26 cellular contexts compared by ENCODE assay signal in genomic region chr6:109327959-109328358, GRCh38.
"Had no signal": no experiment of that assay in that cellular context is flagged by ENCODE, and none has a peak within 500 bp of the region (broad histone marks: within the 10 kb centered on the region; RNA-seq: fewer than 3 reads in every experiment).

No MANE protein-coding gene starts in this region.

- H3K9me3 Mint-ChIP-seq: naive thymus-derived CD8-positive, alpha-beta T cell; natural killer cell treated with Interleukin-12 subunit alpha and Interleukin-12 subunit beta and Interleukin-15 and Interleukin-18, amount 100 ng/mL, for 72 hours; neural progenitor cell; stimulated activated memory B cell treated with anti-CD40 and anti-IgM and Interleukin-4, amounts not matched to agents 10 μg/mL and 1 μg/mL and 100 μg/mL, for 72 hours; stimulated activated naive CD8-positive, alpha-beta T cell treated with anti-CD3 and anti-CD28 coated beads, Interleukin-15, amount 100 ng/mL, for 72 hours; type B pancreatic cell had no signal

- H3K27ac Mint-ChIP-seq: naive thymus-derived CD8-positive, alpha-beta T cell; natural killer cell treated with Interleukin-12 subunit alpha and Interleukin-12 subunit beta and Interleukin-15 and Interleukin-18, amount 100 ng/mL, for 72 hours; neural progenitor cell; progenitor cell of endocrine pancreas; stimulated activated memory B cell treated with anti-CD40 and anti-IgM and Interleukin-4, amounts not matched to agents 10 μg/mL and 1 μg/mL and 100 μg/mL, for 72 hours; stimulated activated naive CD8-positive, alpha-beta T cell treated with anti-CD3 and anti-CD28 coated beads, Interleukin-15, amount 100 ng/mL, for 72 hours; type B pancreatic cell had no signal

- ATAC-seq: naive thymus-derived CD8-positive, alpha-beta T cell; natural killer cell treated with Interleukin-12 subunit alpha and Interleukin-12 subunit beta and Interleukin-15 and Interleukin-18, amount 100 ng/mL, for 72 hours; psoas muscle; right cardiac atrium; sciatic nerve; stimulated activated memory B cell treated with anti-CD40 and anti-IgM and Interleukin-4, amounts not matched to agents 10 μg/mL and 1 μg/mL and 100 μg/mL, for 72 hours; stimulated activated naive CD8-positive, alpha-beta T cell treated with anti-CD3 and anti-CD28 coated beads, Interleukin-15, amount 100 ng/mL, for 72 hours; stimulated activated naive CD8-positive, alpha-beta T cell treated with anti-CD3 and anti-CD28 coated beads, Interleukin-15, Interleukin-2, amounts not matched to agents 100 U/mL and 50 U/mL, for 24 hours; upper lobe of right lung had no signal

- H3K36me3 Mint-ChIP-seq: naive thymus-derived CD8-positive, alpha-beta T cell; natural killer cell treated with Interleukin-12 subunit alpha and Interleukin-12 subunit beta and Interleukin-15 and Interleukin-18, amount 100 ng/mL, for 72 hours; neural progenitor cell; stimulated activated memory B cell treated with anti-CD40 and anti-IgM and Interleukin-4, amounts not matched to agents 10 μg/mL and 1 μg/mL and 100 μg/mL, for 72 hours; type B pancreatic cell had no signal

- H3K4me1 Mint-ChIP-seq: neural progenitor cell had no signal

- DNase-seq: naive thymus-derived CD8-positive, alpha-beta T cell; occipital lobe; ovary; posterior cingulate gyrus; psoas muscle; right cardiac atrium; spleen; stimulated activated CD4-positive, alpha-beta T cell treated with anti-CD3 and anti-CD28 coated beads, Interleukin-12 subunit alpha, Interleukin-12 subunit beta, amount 100 ng/mL, for 4 hours; stimulated activated CD4-positive, alpha-beta T cell treated with anti-CD3 and anti-CD28 coated beads, Interleukin-1b, Interleukin-23, amount 100 ng/mL, for 48 hours; stimulated activated CD4-positive, alpha-beta T cell treated with anti-CD3 and anti-CD28 coated beads, Interleukin-4, amount 100 ng/mL, for 1 hour; stimulated activated CD4-positive, alpha-beta T cell treated with anti-CD3 and anti-CD28 coated beads, Interleukin-4, amount 100 ng/mL, for 4 hours; stimulated activated CD8-positive, alpha-beta memory T cell treated with anti-CD3 and anti-CD28 coated beads, Interleukin-4, amount 100 ng/mL, for 48 hours; stimulated activated naive CD4-positive, alpha-beta T cell; stimulated activated naive CD8-positive, alpha-beta T cell treated with anti-CD3 and anti-CD28 coated beads, Interleukin-15, amount 100 ng/mL, for 72 hours; stimulated activated naive CD8-positive, alpha-beta T cell treated with anti-CD3 and anti-CD28 coated beads, Interleukin-15, Interleukin-2, amounts not matched to agents 100 U/mL and 50 U/mL, for 24 hours; substantia nigra; testis; transverse colon; upper lobe of right lung; uterus had no signal

- H3K4me3 Mint-ChIP-seq: naive thymus-derived CD8-positive, alpha-beta T cell; natural killer cell treated with Interleukin-12 subunit alpha and Interleukin-12 subunit beta and Interleukin-15 and Interleukin-18, amount 100 ng/mL, for 72 hours; neural progenitor cell; stimulated activated memory B cell treated with anti-CD40 and anti-IgM and Interleukin-4, amounts not matched to agents 10 μg/mL and 1 μg/mL and 100 μg/mL, for 72 hours; stimulated activated naive CD8-positive, alpha-beta T cell treated with anti-CD3 and anti-CD28 coated beads, Interleukin-15, amount 100 ng/mL, for 72 hours; type B pancreatic cell had no signal

- H3K27me3 Mint-ChIP-seq: naive thymus-derived CD8-positive, alpha-beta T cell; natural killer cell treated with Interleukin-12 subunit alpha and Interleukin-12 subunit beta and Interleukin-15 and Interleukin-18, amount 100 ng/mL, for 72 hours; progenitor cell of endocrine pancreas; stimulated activated memory B cell treated with anti-CD40 and anti-IgM and Interleukin-4, amounts not matched to agents 10 μg/mL and 1 μg/mL and 100 μg/mL, for 72 hours; stimulated activated naive CD8-positive, alpha-beta T cell treated with anti-CD3 and anti-CD28 coated beads, Interleukin-15, amount 100 ng/mL, for 72 hours; type B pancreatic cell had no signal
